26 cellular contexts compared by ENCODE assay signal in genomic region chr19:29774126-29774525, GRCh38.
"Had no signal": no experiment of that assay in that cellular context is flagged by ENCODE, and none has a peak within 500 bp of the region (broad histone marks: within the 10 kb centered on the region; RNA-seq: fewer than 3 reads in every experiment).

No MANE protein-coding gene starts in this region.

- H3K4me3 Mint-ChIP-seq: naive thymus-derived CD8-positive, alpha-beta T cell; neural progenitor cell; stimulated activated memory B cell treated with anti-CD40 and anti-IgM and Interleukin-4, amounts not matched to agents 10 μg/mL and 1 μg/mL and 100 μg/mL, for 72 hours; stimulated activated naive CD8-positive, alpha-beta T cell treated with anti-CD3 and anti-CD28 coated beads, Interleukin-15, amount 100 ng/mL, for 72 hours had no signal

- DNase-seq: heart right ventricle; kidney glomerular epithelial cell; left colon; lower lobe of right lung; mammary epithelial cell; midbrain; mucosa of descending colon; naive thymus-derived CD8-positive, alpha-beta T cell; ovary; right lobe of liver; stimulated activated CD4-positive, alpha-beta T cell treated with anti-CD3 and anti-CD28 coated beads, Interleukin-1b, Interleukin-23, amount 100 ng/mL, for 48 hours; stimulated activated CD4-positive, alpha-beta T cell treated with anti-CD3 and anti-CD28 coated beads, Interleukin-2, amount 100 ng/mL, for 48 hours; stimulated activated CD4-positive, alpha-beta T cell treated with anti-CD3 and anti-CD28 coated beads, Interleukin-4, amount 100 ng/mL, for 4 hours; stimulated activated CD8-positive, alpha-beta memory T cell treated with anti-CD3 and anti-CD28 coated beads, Interleukin-4, amount 100 ng/mL, for 48 hours; stimulated activated naive CD4-positive, alpha-beta T cell treated with Interleukin-2 at 50 U/mL for 16 hours; stimulated activated naive CD8-positive, alpha-beta T cell treated with anti-CD3 and anti-CD28 coated beads, Interleukin-15, amount 100 ng/mL, for 72 hours; uterus had no signal

- H3K27ac Mint-ChIP-seq: naive thymus-derived CD8-positive, alpha-beta T cell; neural progenitor cell; progenitor cell of endocrine pancreas; stimulated activated memory B cell treated with anti-CD40 and anti-IgM and Interleukin-4, amounts not matched to agents 10 μg/mL and 1 μg/mL and 100 μg/mL, for 72 hours had no signal

- H3K36me3 Mint-ChIP-seq: naive thymus-derived CD8-positive, alpha-beta T cell; neural progenitor cell; stimulated activated memory B cell treated with anti-CD40 and anti-IgM and Interleukin-4, amounts not matched to agents 10 μg/mL and 1 μg/mL and 100 μg/mL, for 72 hours had no signal

- H3K4me1 ChIP-seq: left lung, lower lobe of right lung, right lobe of liver, uterus had no signal

- H3K27me3 Mint-ChIP-seq: naive thymus-derived CD8-positive, alpha-beta T cell; progenitor cell of endocrine pancreas; stimulated activated naive CD8-positive, alpha-beta T cell treated with anti-CD3 and anti-CD28 coated beads, Interleukin-15, amount 100 ng/mL, for 72 hours had no signal

- H3K36me3 ChIP-seq: heart right ventricle, left lung, lower lobe of right lung, neural progenitor cell, ovary, right atrium auricular region, right lobe of liver, tibial nerve, uterus had no signal

- H3K4me2 ChIP-seq: hepatocyte, neural progenitor cell, smooth muscle cell had no signal

- H3K9me3 Mint-ChIP-seq: naive thymus-derived CD8-positive, alpha-beta T cell; nephron; neural progenitor cell; stimulated activated memory B cell treated with anti-CD40 and anti-IgM and Interleukin-4, amounts not matched to agents 10 μg/mL and 1 μg/mL and 100 μg/mL, for 72 hours; stimulated activated naive CD8-positive, alpha-beta T cell treated with anti-CD3 and anti-CD28 coated beads, Interleukin-15, amount 100 ng/mL, for 72 hours had no signal

- H3K79me2 ChIP-seq: hepatocyte had no signal

- ATAC-seq: heart right ventricle; left colon; left lung; lower lobe of right lung; mucosa of descending colon; naive thymus-derived CD8-positive, alpha-beta T cell; right lobe of liver; stimulated activated memory B cell treated with anti-CD40 and anti-IgM and Interleukin-4, amounts not matched to agents 10 μg/mL and 1 μg/mL and 100 μg/mL, for 72 hours; stimulated activated naive CD8-positive, alpha-beta T cell treated with anti-CD3 and anti-CD28 coated beads, Interleukin-15, amount 100 ng/mL, for 72 hours had no signal

- H2AFZ ChIP-seq: hepatocyte, neural progenitor cell had no signal

- H3K27me3 ChIP-seq: hepatocyte, left lung, neural progenitor cell, ovary, right atrium auricular region, right lobe of liver, uterus had no signal

- H3K9me3 ChIP-seq: heart right ventricle, left lung, lower lobe of right lung, mucosa of descending colon, ovary, right atrium auricular region, right lobe of liver, tibial nerve, uterus had no signal

- H3K9ac ChIP-seq: neural progenitor cell had no signal

- H3K27ac ChIP-seq: heart right ventricle, hepatocyte, left lung, lower lobe of right lung, neural progenitor cell, ovary, right atrium auricular region, right lobe of liver, tibial nerve, uterus had no signal

- H3K4me1 Mint-ChIP-seq: stimulated activated memory B cell treated with anti-CD40 and anti-IgM and Interleukin-4, amounts not matched to agents 10 μg/mL and 1 μg/mL and 100 μg/mL, for 72 hours had no signal

- H3K4me3 ChIP-seq: heart right ventricle, hepatocyte, left lung, lower lobe of right lung, mucosa of descending colon, neural progenitor cell, ovary, right atrium auricular region, right lobe of liver, smooth muscle cell, tibial nerve, uterus had no signal
